ENCODE assay signal across 1 cellular context in genomic region chr3:111106993-111107392, GRCh38.
TF ChIP-seq lines count a peak whose summit lies in the region.

No MANE protein-coding gene starts in this region.

TF ChIP-seq in GM23338, 12 proteins besides CTCF, POLR2A, EP300 and RAD21 (continued from another document):
- no peak for TF ChIP-seq ZNF462 (CRISPR knock-in tag; IDR thresholded peaks at IDR 0.05)
- TF ChIP-seq STAT1 (IDR thresholded peaks at IDR 0.05; ENCODE audit: unreplicated experiment): no peak
- TF ChIP-seq, protein P1, sequence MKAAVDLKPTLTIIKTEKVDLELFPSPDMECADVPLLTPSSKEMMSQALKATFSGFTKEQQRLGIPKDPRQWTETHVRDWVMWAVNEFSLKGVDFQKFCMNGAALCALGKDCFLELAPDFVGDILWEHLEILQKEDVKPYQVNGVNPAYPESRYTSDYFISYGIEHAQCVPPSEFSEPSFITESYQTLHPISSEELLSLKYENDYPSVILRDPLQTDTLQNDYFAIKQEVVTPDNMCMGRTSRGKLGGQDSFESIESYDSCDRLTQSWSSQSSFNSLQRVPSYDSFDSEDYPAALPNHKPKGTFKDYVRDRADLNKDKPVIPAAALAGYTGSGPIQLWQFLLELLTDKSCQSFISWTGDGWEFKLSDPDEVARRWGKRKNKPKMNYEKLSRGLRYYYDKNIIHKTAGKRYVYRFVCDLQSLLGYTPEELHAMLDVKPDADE (IDR thresholded peaks at IDR 0.05): no peak
- no peak for TF ChIP-seq ZNF331 (CRISPR knock-in tag; IDR thresholded peaks at IDR 0.05; ENCODE audit: low read depth)
- no peak for TF ChIP-seq NANOG (IDR thresholded peaks at IDR 0.05; ENCODE audit: borderline replicate concordance)
- TF ChIP-seq JUNB (IDR thresholded peaks at IDR 0.05; ENCODE audit: unreplicated experiment): no peak
- no peak for TF ChIP-seq ZNF114 (CRISPR knock-in tag; IDR thresholded peaks at IDR 0.05)
- no peak for TF ChIP-seq REST (IDR thresholded peaks at IDR 0.05; ENCODE audit: unreplicated experiment)
